In the genomic region with DNA sequence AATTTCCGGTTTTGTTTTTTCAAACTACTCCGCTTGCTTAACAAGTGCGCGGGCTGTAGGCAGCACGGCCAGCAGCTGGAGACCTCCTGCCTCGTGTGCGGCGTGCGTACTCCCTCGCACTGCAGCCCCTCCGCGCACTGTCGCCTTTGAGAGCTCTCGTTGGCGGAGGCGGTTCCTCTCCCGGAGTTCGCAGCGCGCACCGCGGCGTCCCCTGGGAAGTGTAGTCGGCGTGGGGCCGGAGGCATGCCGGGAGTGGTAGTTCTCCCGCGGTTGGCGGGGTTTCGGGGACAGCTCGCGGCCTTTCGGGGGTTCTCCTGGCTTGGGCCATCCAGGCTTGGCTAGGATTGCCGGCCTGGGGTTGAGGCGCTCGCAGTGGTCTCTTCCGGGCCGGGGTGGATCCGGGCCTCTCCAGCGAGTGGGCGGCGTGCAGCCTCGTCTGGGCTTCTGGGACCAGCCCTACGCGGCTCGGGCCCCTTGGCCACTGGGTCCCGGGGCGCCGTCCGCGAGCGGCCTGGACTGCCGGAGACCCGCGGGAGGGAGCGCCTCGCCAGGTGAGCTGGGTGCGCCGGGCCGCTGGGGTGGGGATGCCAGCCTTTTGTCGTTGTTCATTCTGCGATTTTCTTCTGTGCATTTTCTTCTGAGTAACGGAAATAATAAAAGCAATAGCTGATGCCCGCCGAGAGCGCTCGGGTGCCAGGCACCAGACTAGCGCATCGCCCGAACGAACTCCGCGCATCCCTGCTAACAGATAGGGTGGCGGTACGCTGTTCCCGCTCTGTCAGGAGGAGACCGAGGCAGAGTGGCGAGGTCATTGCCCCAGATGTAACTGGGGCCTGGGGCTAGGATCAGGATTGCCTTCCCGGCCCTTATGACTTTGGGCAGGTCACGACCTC, we compare ENCODE assay signal across 8 cellular contexts. TPM values are rescaled to one million over a fixed set of nuclear protein-coding genes. Genes with fewer than 3 reads are reported as not detected.
A peak's percentile ranks its signal among the peaks of the same experiment; 100 is the strongest.
DNase-seq lines count a peak whose midpoint lies in the region; ATAC-seq, FAIRE-seq and TF ChIP-seq lines count a peak whose summit lies in the region.

A gene (plus strand): TSS at position 258 of the 893 bp plus-strand sequence. CDS start 1,696 bp downstream, outside the sequence.

- no peaks in the 10 kb centered on the region for H3K4me1 Mint-ChIP-seq in MCF 10A (ENCODE audit: insufficient read depth, unreplicated experiment)

- H3K4me3 ChIP-seq in WI38 (ENCODE audit: low read depth, low read length), result peak within 1 kb of the TSS; percentile 84
- peak within 1 kb of the TSS; percentile 66 for H3K4me3 ChIP-seq in retinal pigment epithelial cell (ENCODE audit: low read length)
- peak within 1 kb of the TSS; percentile 50 to 81 for H3K4me3 ChIP-seq in uterus

- H3K9me3 ChIP-seq in uterus, result no peaks in the 10 kb centered on the region

- intact Hi-C loops in MCF 10A (cut with micrococcal nuclease) (no loop called here), uterus (cut with DNase I; ENCODE audit: low total_unique reads) (no loop called here)

- no peaks in the 10 kb centered on the region for H3K27me3 Mint-ChIP-seq in MCF 10A (ENCODE audit: insufficient read depth, unreplicated experiment)

- peak within 1 kb of the TSS; percentile 72 for H3K27ac Mint-ChIP-seq in MCF 10A (ENCODE audit: low read depth, unreplicated experiment)

- no peaks in the 10 kb centered on the region for H3K36me3 ChIP-seq in uterus

- H3K9me3 Mint-ChIP-seq in MCF 10A (ENCODE audit: unreplicated experiment), result peaks cover 39% of the 10 kb centered on the region

- peak within 1 kb of the TSS; percentile 83 for H3K4me3 Mint-ChIP-seq in MCF 10A (ENCODE audit: unreplicated experiment)

- BruUV-seq in MCF 10A (replicated peaks; lab: Mats Ljungman, UMichigan), result TSS peak; percentile 54

- CTCF ChIA-PET in GM10248 (lab: Yijun Ruan, JAX) (interaction anchor here (1.3 kb wide), 1 partner anchor 12 kb away, joined by 3 read pairs; no protein-coding TSS in a partner anchor), MCF 10A (lab: Yijun Ruan, JAX) (interaction anchor here (0.5 to 0.9 kb wide), 4 partner anchors 10 to 846 kb away, joined by 3 to 7 read pairs (median 3); no protein-coding TSS in a partner anchor)

- peak; percentile 52 to 65 for TF ChIP-seq POLR2A in uterus (IDR thresholded peaks at IDR 0.05)

- FAIRE-seq in HTR-8/SVneo (lab: Jason Lieb, UNC), result peak; percentile 95

- POLR2A ChIA-PET in GM10248 (lab: Yijun Ruan, JAX) (no interaction called here), MCF 10A (lab: Yijun Ruan, JAX) (interaction anchor here (0.7 to 1.4 kb wide), 11 partner anchors 10 to 326 kb away, joined by 3 to 5 read pairs (median 4); a partner anchor contains a TSS)

- no peak for ATAC-seq in GM18861 (IDR thresholded peaks at IDR 0.05; ENCODE audit: unreplicated experiment)

- TF ChIP-seq CTCF in GM10248 (IDR thresholded peaks at IDR 0.05; ENCODE audit: control extremely low read depth, extremely low read depth, low read depth, missing control alignments) (no peak), WI38 (IDR thresholded peaks at IDR 0.05; ENCODE audit: low read depth, low read length) (no peak), MCF 10A (IDR thresholded peaks at IDR 0.05; ENCODE audit: unreplicated experiment) (no peak), retinal pigment epithelial cell (conservative IDR thresholded peaks at IDR 0.05; ENCODE audit: low read depth, low read length) (no peak), uterus (IDR thresholded peaks at IDR 0.05) (peak in 1 of 4 experiments; percentile 34)

- H3K4me1 ChIP-seq in uterus, result peaks cover 0 to 7% of the 10 kb centered on the region in 2 donors

- H3K36me3 Mint-ChIP-seq in MCF 10A (ENCODE audit: insufficient read depth, unreplicated experiment), result peaks cover 23% of the 10 kb centered on the region

- DNase-seq in GM10248 (ENCODE audit: extremely low spot score), result peak; percentile 39
- DNase-seq in HTR-8/SVneo (ENCODE audit: insufficient read length, low spot score), result peak; percentile 88
- DNase-seq in MCF 10A (ENCODE audit: unreplicated experiment), result peak; percentile 72
- DNase-seq in iPS DF 4.7 (ENCODE audit: extremely low read depth, low spot score), result peak; percentile 80
- peak; percentile 62 for DNase-seq in retinal pigment epithelial cell (ENCODE audit: low read depth)
- peak; percentile 86 to 88 for DNase-seq in uterus

- no peaks in the 10 kb centered on the region for H3K27me3 ChIP-seq in uterus

- peak within 1 kb of the TSS; percentile 72 to 82 for H3K27ac ChIP-seq in uterus

RNA-seq across cellular contexts. Expression of the gene that starts here (rescaled TPM):
- 3.9 and 4.6 TPM in 2 replicates for total RNA-seq in MCF 10A (2022)
- 10 to 100 TPM in 2 of 4 donors, 1 to 10 TPM in 2; 5.9 to 38.7 (median 11.8) TPM for total RNA-seq in uterus
